ENCODE assay signal across 1 cellular context in genomic region chr9:130732793-130733221, GRCh38.
TF ChIP-seq lines count a peak whose summit lies in the region.

No MANE protein-coding gene starts in this region.

TF ChIP-seq in WTC11, 78 proteins besides CTCF, POLR2A, EP300 and RAD21 (continued from another document):
- TF ChIP-seq FOXP4 (CRISPR knock-in tag; IDR thresholded peaks at IDR 0.05) = no peak
- no peak for TF ChIP-seq NR1H2 (CRISPR knock-in tag; IDR thresholded peaks at IDR 0.05)
- TF ChIP-seq, protein P1, sequence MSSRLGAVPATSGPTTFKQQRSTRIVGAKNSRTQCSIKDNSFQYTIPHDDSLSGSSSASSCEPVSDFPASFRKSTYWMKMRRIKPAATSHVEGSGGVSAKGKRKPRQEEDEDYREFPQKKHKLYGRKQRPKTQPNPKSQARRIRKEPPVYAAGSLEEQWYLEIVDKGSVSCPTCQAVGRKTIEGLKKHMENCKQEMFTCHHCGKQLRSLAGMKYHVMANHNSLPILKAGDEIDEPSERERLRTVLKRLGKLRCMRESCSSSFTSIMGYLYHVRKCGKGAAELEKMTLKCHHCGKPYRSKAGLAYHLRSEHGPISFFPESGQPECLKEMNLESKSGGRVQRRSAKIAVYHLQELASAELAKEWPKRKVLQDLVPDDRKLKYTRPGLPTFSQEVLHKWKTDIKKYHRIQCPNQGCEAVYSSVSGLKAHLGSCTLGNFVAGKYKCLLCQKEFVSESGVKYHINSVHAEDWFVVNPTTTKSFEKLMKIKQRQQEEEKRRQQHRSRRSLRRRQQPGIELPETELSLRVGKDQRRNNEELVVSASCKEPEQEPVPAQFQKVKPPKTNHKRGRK (CRISPR knock-in tag; IDR thresholded peaks at IDR 0.05; ENCODE audit: borderline replicate concordance) = no peak
TF ChIP-seq in WTC11: peak in this region for 0.
